ENCODE assay signal across 8 cellular contexts in the genomic region with DNA sequence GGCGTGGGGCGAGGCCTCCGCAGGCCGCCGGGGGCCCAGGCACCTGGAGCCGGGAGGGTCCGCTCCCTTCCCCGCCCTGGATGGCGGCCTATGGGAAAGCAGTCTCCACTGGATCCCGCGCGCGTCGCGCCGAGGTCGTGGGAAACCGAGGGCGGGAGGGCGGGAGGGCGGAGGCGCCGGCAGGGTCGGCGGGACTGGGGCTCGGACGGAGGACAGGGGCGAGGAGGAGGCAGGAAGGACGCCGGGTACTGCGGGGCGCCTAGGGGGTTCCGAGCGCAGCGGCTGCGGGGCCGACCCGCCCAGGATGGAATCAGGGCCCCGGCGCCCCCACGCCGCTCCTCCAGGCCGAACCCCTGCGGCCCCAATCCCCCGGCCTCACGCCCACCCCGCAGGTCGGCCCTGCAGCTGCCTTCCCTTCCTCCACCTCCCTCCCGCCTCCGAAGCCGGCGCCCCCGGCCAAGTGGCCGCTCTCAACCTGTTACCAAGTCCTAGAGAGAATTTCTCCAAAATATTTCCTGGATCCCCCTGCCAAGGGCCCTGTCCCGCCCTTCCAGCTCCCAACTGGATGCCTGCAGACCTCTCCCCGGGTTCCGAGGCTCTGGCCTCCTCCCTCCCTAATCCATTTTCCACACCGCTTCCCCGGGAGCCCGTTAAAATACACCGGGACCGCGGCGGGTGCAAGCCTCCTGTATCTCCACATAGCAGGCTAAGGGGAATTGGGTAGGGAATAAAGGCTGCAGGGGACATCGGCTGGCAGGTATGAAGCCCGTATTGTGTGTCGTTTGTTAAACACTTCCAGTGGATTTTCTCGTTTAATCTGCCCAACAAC.
DNase-seq lines count a peak whose midpoint lies in the region; ATAC-seq and TF ChIP-seq lines count a peak whose summit lies in the region.

No MANE protein-coding gene starts in this region.

- peaks cover 23% of the 10 kb centered on the region for H3K27me3 ChIP-seq in CD4-positive, CD25-positive, alpha-beta regulatory T cell (ENCODE audit: control insufficient read depth, insufficient read depth, low read length)
- no peaks in the 10 kb centered on the region for H3K27me3 ChIP-seq in OCI-LY1 (ENCODE audit: insufficient read depth, low read length)
- no peaks in the 10 kb centered on the region for H3K27me3 ChIP-seq in effector memory CD4-positive, alpha-beta T cell (replicated peaks; ENCODE audit: control insufficient read depth, insufficient read depth, low read length, poor library complexity, severe bottlenecking)
- no peaks in the 10 kb centered on the region for H3K27me3 ChIP-seq in upper lobe of right lung

- TF ChIP-seq CTCF in OCI-LY1 (IDR thresholded peaks at IDR 0.05; ENCODE audit: low read length), result no peak
- no peak for TF ChIP-seq CTCF in mesothelial cell of epicardium (IDR thresholded peaks at IDR 0.05; ENCODE audit: unreplicated experiment)
- no peak for TF ChIP-seq CTCF in upper lobe of right lung (IDR thresholded peaks at IDR 0.05)

- H3K4me3 ChIP-seq in CD4-positive, CD25-positive, alpha-beta regulatory T cell (ENCODE audit: low read depth, low read length), result peak overlapping the region; percentile 37
- peak overlapping the region; percentile 58 for H3K4me3 ChIP-seq in OCI-LY1 (ENCODE audit: low read depth, low read length, poor library complexity, severe bottlenecking)
- peak overlapping the region; percentile 77 for H3K4me3 ChIP-seq in effector memory CD4-positive, alpha-beta T cell (ENCODE audit: insufficient read depth, low read depth, low read length, poor library complexity, severe bottlenecking)
- peak overlapping the region; percentile 67 for H3K4me3 ChIP-seq in upper lobe of right lung

- H3F3A ChIP-seq in OCI-LY1 (ENCODE audit: insufficient read depth, low read length), result no peaks in the 10 kb centered on the region

- no peak for DNase-seq in CD4-positive, CD25-positive, alpha-beta regulatory T cell
- no peak for DNase-seq in effector memory CD4-positive, alpha-beta T cell
- DNase-seq in mesothelial cell of epicardium (ENCODE audit: low spot score in 2 of 2, unreplicated experiment in 2 of 2) (peak in 1 of 2 experiments; percentile 48), upper lobe of right lung (peak; percentile 67), GM19240 (ENCODE audit: insufficient read length, low spot score) (no peak), dedifferentiated amniotic fluid mesenchymal stem cell (ENCODE audit: extremely low spot score) (no peak)

- peak overlapping the region; percentile 69 to 95 (median 75) for H3K27ac Mint-ChIP-seq in CD4-positive, CD25-positive, alpha-beta regulatory T cell
- no peak overlapping the region for H3K27ac Mint-ChIP-seq in mesothelial cell of epicardium

- peaks cover 37% of the 10 kb centered on the region for H3K4me1 ChIP-seq in CD4-positive, CD25-positive, alpha-beta regulatory T cell (ENCODE audit: control insufficient read depth, insufficient read depth, low read length, poor library complexity, severe bottlenecking)
- H3K4me1 ChIP-seq in OCI-LY1 (ENCODE audit: insufficient read depth, low read length, severe bottlenecking) (peaks cover 8% of the 10 kb centered on the region), upper lobe of right lung (peaks cover 23% of the 10 kb centered on the region)
- H3K4me1 ChIP-seq in effector memory CD4-positive, alpha-beta T cell (ENCODE audit: control insufficient read depth, insufficient read depth, low read length, poor library complexity, severe bottlenecking), result peaks cover 29% of the 10 kb centered on the region

- H3K79me2 ChIP-seq in OCI-LY1 (ENCODE audit: insufficient read depth, low read length), result no peaks in the 10 kb centered on the region

- peak; percentile 10 to 30 for ATAC-seq in CD4-positive, CD25-positive, alpha-beta regulatory T cell (ENCODE audit: low read depth in 2 of 2)
- ATAC-seq in upper lobe of right lung (peak; percentile 11), HG03565 (IDR thresholded peaks at IDR 0.05; ENCODE audit: unreplicated experiment) (no peak)

- H4K20me1 ChIP-seq in OCI-LY1 (ENCODE audit: insufficient read depth, low read length), result no peaks in the 10 kb centered on the region

- H3K27ac ChIP-seq in CD4-positive, CD25-positive, alpha-beta regulatory T cell (ENCODE audit: insufficient read depth, low read length, poor library complexity, severe bottlenecking), result no peak overlapping the region
- H3K27ac ChIP-seq in OCI-LY1 (ENCODE audit: low read depth, low read length, poor library complexity, severe bottlenecking) (no peak overlapping the region), upper lobe of right lung (peak overlapping the region; percentile 76)
- H3K27ac ChIP-seq in effector memory CD4-positive, alpha-beta T cell (ENCODE audit: insufficient read depth, low read length, poor library complexity, severe bottlenecking), result peak overlapping the region; percentile 66

- no peaks in the 10 kb centered on the region for H3K9me2 ChIP-seq in OCI-LY1 (ENCODE audit: low read depth, low read length)

- H3K9ac ChIP-seq in OCI-LY1 (ENCODE audit: low read length), result peak overlapping the region; percentile 29; the same call in 1 of the 2 replicates

- H3K9me3 Mint-ChIP-seq in CD4-positive, CD25-positive, alpha-beta regulatory T cell, result peaks cover 0 to 4% (median 2%) of the 10 kb centered on the region in 7 donors
- no peaks in the 10 kb centered on the region for H3K9me3 Mint-ChIP-seq in mesothelial cell of epicardium

- H3K4me2 ChIP-seq in OCI-LY1 (ENCODE audit: low read length), result peak overlapping the region; percentile 75; the same call in 1 of the 2 replicates

- H3K36me3 Mint-ChIP-seq in CD4-positive, CD25-positive, alpha-beta regulatory T cell, result peaks cover 10% of the 10 kb centered on the region
- peaks cover 3% of the 10 kb centered on the region for H3K36me3 Mint-ChIP-seq in mesothelial cell of epicardium

- H2AFZ ChIP-seq in OCI-LY1 (ENCODE audit: low read length), result no peak overlapping the region

- no peaks in the 10 kb centered on the region for H3K9me3 ChIP-seq in CD4-positive, CD25-positive, alpha-beta regulatory T cell (ENCODE audit: control insufficient read depth in 2 of 2, low read length in 2 of 2)
- H3K9me3 ChIP-seq in OCI-LY1 (ENCODE audit: low read length) (no peaks in the 10 kb centered on the region), upper lobe of right lung (no peaks in the 10 kb centered on the region)
- H3K9me3 ChIP-seq in effector memory CD4-positive, alpha-beta T cell (ENCODE audit: control insufficient read depth, low read length), result no peaks in the 10 kb centered on the region

- H3K27me3 Mint-ChIP-seq in CD4-positive, CD25-positive, alpha-beta regulatory T cell, result peaks cover 61% of the 10 kb centered on the region
- peaks cover 70% of the 10 kb centered on the region for H3K27me3 Mint-ChIP-seq in mesothelial cell of epicardium (ENCODE audit: low read depth)

- peak overlapping the region; percentile 84 to 95 (median 87) for H3K4me3 Mint-ChIP-seq in CD4-positive, CD25-positive, alpha-beta regulatory T cell
- peak overlapping the region; percentile 79 for H3K4me3 Mint-ChIP-seq in mesothelial cell of epicardium

- intact Hi-C loops in upper lobe of right lung (cut with DNase I), result no loop called here

- H3K4me1 Mint-ChIP-seq in CD4-positive, CD25-positive, alpha-beta regulatory T cell, result peaks cover 2 to 58% (median 37%) of the 10 kb centered on the region in 4 donors
- peaks cover 17% of the 10 kb centered on the region for H3K4me1 Mint-ChIP-seq in mesothelial cell of epicardium

- no peaks in the 10 kb centered on the region for H3K36me3 ChIP-seq in CD4-positive, CD25-positive, alpha-beta regulatory T cell (ENCODE audit: control insufficient read depth, insufficient read depth, low read length)
- H3K36me3 ChIP-seq in OCI-LY1 (ENCODE audit: insufficient read depth, low read length), result no peaks in the 10 kb centered on the region
- no peaks in the 10 kb centered on the region for H3K36me3 ChIP-seq in effector memory CD4-positive, alpha-beta T cell (ENCODE audit: control insufficient read depth, insufficient read depth, low read length)
- no peaks in the 10 kb centered on the region for H3K36me3 ChIP-seq in upper lobe of right lung

Comparison
In these comparisons a context has a peak if more than half of its experiments do, and no peak if none do; other contexts are left out.
1. H3K27ac ChIP-seq: peak in effector memory CD4-positive, alpha-beta T cell (single experiment) and upper lobe of right lung (single experiment); none in CD4-positive, CD25-positive, alpha-beta regulatory T cell (single experiment) and OCI-LY1 (single experiment).
2. Peak in every context shown above with its lines, with median percentiles within 50 percentile points of each other: H3K4me3 ChIP-seq.